15 cellular contexts compared by ENCODE assay signal in the genomic region with DNA sequence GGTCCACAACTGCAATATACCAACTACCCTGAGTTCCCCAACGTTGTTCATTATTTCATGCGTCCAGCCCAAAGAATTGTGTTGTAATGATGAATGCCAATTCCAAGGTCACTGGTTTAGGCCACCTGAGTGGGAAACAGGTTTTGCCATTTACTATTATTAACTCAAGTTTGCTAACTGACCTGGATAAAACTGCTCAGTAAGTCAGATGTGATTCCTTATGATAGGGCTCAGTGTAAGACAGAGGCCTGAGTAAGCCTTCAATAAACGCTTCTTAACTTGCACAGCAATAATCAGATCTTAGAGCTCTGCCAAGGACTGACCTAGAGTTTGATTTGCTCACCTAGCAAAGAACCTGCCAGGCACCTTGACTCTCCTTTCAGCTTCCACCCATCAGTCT. TPM values are rescaled to one million over a fixed set of nuclear protein-coding genes. Genes with fewer than 3 reads are reported as not detected.
DNase-seq lines count a peak whose midpoint lies in the region; ATAC-seq, FAIRE-seq and TF ChIP-seq lines count a peak whose summit lies in the region.
"Had no signal": no experiment of that assay in that cellular context is flagged by ENCODE, and none has a peak within 500 bp of the region (broad histone marks: within the 10 kb centered on the region; RNA-seq: fewer than 3 reads in every experiment).

No MANE protein-coding gene starts in this region.

- H3K27ac Mint-ChIP-seq in activated CD8-positive, alpha-beta memory T cell treated with anti-CD3 and anti-CD28 coated beads, Interleukin-2, amount 10 ng/mL, durations not matched to agents 7 days and 5 days: peak overlapping the region; percentile 51
- H3K27ac Mint-ChIP-seq in T-cell (peak overlapping the region in 1 of 2 donors; percentile 38), Caco-2 (ENCODE audit: unreplicated experiment) (no peak overlapping the region)

- H3K36me3 ChIP-seq in endothelial cell of umbilical vein (ENCODE audit: control insufficient read depth in 2 of 2, extremely low read depth in 1 of 2, insufficient read depth in 2 of 2, low read length in 2 of 2): peaks cover 11 to 20% of the 10 kb centered on the region in 2 experiments
- H3K36me3 ChIP-seq in smooth muscle cell (ENCODE audit: low read depth): peaks cover 9% of the 10 kb centered on the region
- H3K36me3 ChIP-seq in Caco-2 (ENCODE audit: control insufficient read depth, insufficient read depth, low read length): no peaks in the 10 kb centered on the region

- H3K79me2 ChIP-seq in endothelial cell of umbilical vein (ENCODE audit: control insufficient read depth, insufficient read depth, low read length) (peaks cover 98% of the 10 kb centered on the region), smooth muscle cell (ENCODE audit: low read depth) (peaks cover 100% of the 10 kb centered on the region)

- H2AFZ ChIP-seq in endothelial cell of umbilical vein (ENCODE audit: low read depth, low read length) (no peak overlapping the region), smooth muscle cell (ENCODE audit: low read depth) (no peak overlapping the region)

- BruUV-seq in endothelial cell of umbilical vein (replicated peaks; lab: Mats Ljungman, UMichigan): no TSS peak
- no TSS peak for BruUV-seq in Caco-2 (replicated peaks; lab: Mats Ljungman, UMichigan)

- H3K4me1 Mint-ChIP-seq in activated CD8-positive, alpha-beta memory T cell treated with anti-CD3 and anti-CD28 coated beads, Interleukin-2, amount 10 ng/mL, durations not matched to agents 7 days and 5 days: peaks cover 52% of the 10 kb centered on the region
- H3K4me1 Mint-ChIP-seq in T-cell (peaks cover 66 to 79% (median 74%) of the 10 kb centered on the region in 3 donors), Caco-2 (ENCODE audit: low read depth, unreplicated experiment) (no peaks in the 10 kb centered on the region)

- H3K9me3 ChIP-seq in endothelial cell of umbilical vein (replicated peaks; ENCODE audit: control insufficient read depth, insufficient read depth, low read length) (no peaks in the 10 kb centered on the region), smooth muscle cell (replicated peaks; ENCODE audit: low read depth) (no peaks in the 10 kb centered on the region), Caco-2 (no peaks in the 10 kb centered on the region)

- H3K4me3 ChIP-seq in endothelial cell of umbilical vein (replicated peaks in 1 of 3; ENCODE audit: insufficient read depth in 1 of 3, low read depth in 1 of 3, low read length in 3 of 3): no peak overlapping the region
- no peak overlapping the region for H3K4me3 ChIP-seq in smooth muscle cell
- H3K4me3 ChIP-seq in Caco-2 (ENCODE audit: low read depth, low read length): no peak overlapping the region

- TF ChIP-seq POLR2A in endothelial cell of umbilical vein (IDR thresholded peaks at IDR 0.05; ENCODE audit: low read depth, low read length): no peak

- no peak for TF ChIP-seq CTCF in endothelial cell of umbilical vein (IDR thresholded peaks at IDR 0.05; ENCODE audit: extremely low read depth in 1 of 2, insufficient read depth in 1 of 2, low read depth in 1 of 2, low read length in 2 of 2)
- no peak for TF ChIP-seq CTCF in smooth muscle cell (IDR thresholded peaks at IDR 0.05; ENCODE audit: borderline replicate concordance, insufficient read depth, poor library complexity, severe bottlenecking)
- no peak for TF ChIP-seq CTCF in Caco-2 (IDR thresholded peaks at IDR 0.05; ENCODE audit: insufficient read depth in 1 of 2, low read depth in 1 of 2, low read length in 1 of 2, severe bottlenecking in 1 of 2, unreplicated experiment in 1 of 2)

- no peak overlapping the region for H3K4me2 ChIP-seq in endothelial cell of umbilical vein (ENCODE audit: insufficient read depth, low read length)
- no peak overlapping the region for H3K4me2 ChIP-seq in smooth muscle cell

- no peak for ATAC-seq in activated CD8-positive, alpha-beta memory T cell treated with anti-CD3 and anti-CD28 coated beads, Interleukin-2, amount 10 ng/mL, durations not matched to agents 7 days and 5 days
- ATAC-seq in T-cell (replicated peaks in 1 of 4) (no peak), GM18861 (IDR thresholded peaks at IDR 0.05; ENCODE audit: unreplicated experiment) (no peak)

- H3K4me3 Mint-ChIP-seq in activated CD8-positive, alpha-beta memory T cell treated with anti-CD3 and anti-CD28 coated beads, Interleukin-2, amount 10 ng/mL, durations not matched to agents 7 days and 5 days: no peak overlapping the region
- H3K4me3 Mint-ChIP-seq in T-cell: peak overlapping the region; percentile 34 to 79 (median 50)
- no peak overlapping the region for H3K4me3 Mint-ChIP-seq in Caco-2 (ENCODE audit: unreplicated experiment)

- intact Hi-C loops in endothelial cell of umbilical vein (cut with micrococcal nuclease): loop anchor here (1.0 kb wide), 1 partner anchor 8 kb away; no protein-coding TSS in a partner anchor
- intact Hi-C loops in Caco-2 (cut with micrococcal nuclease; ENCODE audit: unreplicated experiment): no loop called here

- H3K36me3 Mint-ChIP-seq in activated CD8-positive, alpha-beta memory T cell treated with anti-CD3 and anti-CD28 coated beads, Interleukin-2, amount 10 ng/mL, durations not matched to agents 7 days and 5 days: peaks cover 49% of the 10 kb centered on the region
- H3K36me3 Mint-ChIP-seq in T-cell (peaks cover 37% of the 10 kb centered on the region), Caco-2 (ENCODE audit: insufficient read depth, unreplicated experiment) (peaks cover 75% of the 10 kb centered on the region)

- WGBS in smooth muscle cell (ENCODE audit: low lambda C conversion rate): 90% methylated on average over 3 of the region's 3 CpGs

- FAIRE-seq in endothelial cell of umbilical vein (lab: Jason Lieb, UNC): peak; percentile 15
- FAIRE-seq: D721Med had no signal

- H3K27me3 ChIP-seq in endothelial cell of umbilical vein (ENCODE audit: control insufficient read depth in 2 of 2, insufficient read depth in 2 of 2, low read length in 2 of 2) (no peaks in the 10 kb centered on the region), smooth muscle cell (ENCODE audit: low read depth) (no peaks in the 10 kb centered on the region), Caco-2 (replicated peaks; ENCODE audit: control insufficient read depth, insufficient read depth, low read length) (no peaks in the 10 kb centered on the region)

- DNase-seq in activated CD8-positive, alpha-beta memory T cell treated with anti-CD3 and anti-CD28 coated beads, Interleukin-2, amount 10 ng/mL, durations not matched to agents 7 days and 5 days: no peak
- DNase-seq in activated CD8-positive, alpha-beta memory T cell treated with anti-CD3 and anti-CD28 coated beads, Interleukin-2, amount 50 U/mL, for 4 hours: no peak
- no peak for DNase-seq in T-cell
- DNase-seq in endothelial cell of umbilical vein (ENCODE audit: low read depth, low spot score): no peak
- DNase-seq in smooth muscle cell (lab: John Stamatoyannopoulos, UW; ENCODE audit: unreplicated experiment): no peak
- no peak for DNase-seq in Caco-2
- DNase-seq in SKM-1 treated with dmso at 0.1 percent for 144 hours (lab: John Stamatoyannopoulos, UW; ENCODE audit: unreplicated experiment): no peak
- DNase-seq: ACHN; activated CD4-positive, CD25-positive, alpha-beta regulatory T cell treated with anti-CD3 and anti-CD28 coated beads, Interleukin-2, amount 50 U/mL, for 72 hours; central memory CD4-positive, alpha-beta T cell; islet precursor cell; NCI-H2081; SW 1271 had no signal

- no peaks in the 10 kb centered on the region for H3F3A ChIP-seq in smooth muscle cell (ENCODE audit: low read depth)

- CTCF ChIA-PET in activated CD8-positive, alpha-beta memory T cell treated with anti-CD3 and anti-CD28 coated beads, Interleukin-2, amount 10 ng/mL, durations not matched to agents 7 days and 5 days (lab: Charles Lee): no interaction called here
- CTCF ChIA-PET in T-cell (lab: Charles Lee): no interaction called here
- CTCF ChIA-PET in endothelial cell of umbilical vein (lab: Charles Lee): no interaction called here
- CTCF ChIA-PET in Caco-2 (lab: Charles Lee): no interaction called here

- no peaks in the 10 kb centered on the region for H3K9me3 Mint-ChIP-seq in activated CD8-positive, alpha-beta memory T cell treated with anti-CD3 and anti-CD28 coated beads, Interleukin-2, amount 10 ng/mL, durations not matched to agents 7 days and 5 days (ENCODE audit: low read depth)
- H3K9me3 Mint-ChIP-seq in T-cell: no peaks in the 10 kb centered on the region
- H3K9me3 Mint-ChIP-seq in Caco-2 (ENCODE audit: unreplicated experiment): no peaks in the 10 kb centered on the region

- dilution Hi-C loops in endothelial cell of umbilical vein (cut with MboI; ENCODE audit: extremely low pct_ligation_motif_present, low sequenced_read_pairs): no loop called here

- H3K4me1 ChIP-seq in endothelial cell of umbilical vein (ENCODE audit: control insufficient read depth, extremely low read depth, insufficient read depth, low read length) (no peaks in the 10 kb centered on the region), smooth muscle cell (ENCODE audit: low read depth) (no peaks in the 10 kb centered on the region), Caco-2 (no peaks in the 10 kb centered on the region)

- no peak overlapping the region for H3K27ac ChIP-seq in endothelial cell of umbilical vein (ENCODE audit: insufficient read depth, low read depth, low read length)
- peak overlapping the region; percentile 30 for H3K27ac ChIP-seq in smooth muscle cell (ENCODE audit: low read depth)

- POLR2A ChIA-PET in T-cell (lab: Charles Lee): no interaction called here
- POLR2A ChIA-PET in endothelial cell of umbilical vein (lab: Charles Lee): no interaction called here
- POLR2A ChIA-PET in Caco-2 (lab: Charles Lee): no interaction called here

- H3K27me3 Mint-ChIP-seq in activated CD8-positive, alpha-beta memory T cell treated with anti-CD3 and anti-CD28 coated beads, Interleukin-2, amount 10 ng/mL, durations not matched to agents 7 days and 5 days: no peaks in the 10 kb centered on the region
- H3K27me3 Mint-ChIP-seq in T-cell (no peaks in the 10 kb centered on the region), Caco-2 (ENCODE audit: insufficient read depth, unreplicated experiment) (no peaks in the 10 kb centered on the region)

- H3K9ac ChIP-seq in endothelial cell of umbilical vein (replicated peaks; ENCODE audit: extremely low read depth, insufficient read depth, low read length) (no peak overlapping the region), smooth muscle cell (ENCODE audit: low read depth) (no peak overlapping the region)

- H3K9me1 ChIP-seq in endothelial cell of umbilical vein (replicated peaks; ENCODE audit: control insufficient read depth, extremely low read depth, insufficient read depth, low read length): no peaks in the 10 kb centered on the region

- peaks cover 16% of the 10 kb centered on the region for H4K20me1 ChIP-seq in endothelial cell of umbilical vein (replicated peaks; ENCODE audit: control insufficient read depth, extremely low read depth, insufficient read depth, low read length)
- H4K20me1 ChIP-seq in smooth muscle cell (ENCODE audit: low read depth): peaks cover 100% of the 10 kb centered on the region

RNA-seq across cellular contexts. Expression of a gene that starts 10.0 kb away (rescaled TPM):
- 100 to 1,000 TPM; 112 to 113 TPM for total RNA-seq in activated CD8-positive, alpha-beta memory T cell treated with anti-CD3 and anti-CD28 coated beads, Interleukin-2, amount 10 ng/mL, durations not matched to agents 7 days and 5 days
- 100 to 1,000 TPM; 146 to 229 (median 154) TPM for total RNA-seq in T-cell
- 124 and 131 TPM in 2 replicates for total RNA-seq in endothelial cell of umbilical vein
- polyA plus RNA-seq in endothelial cell of umbilical vein: 91.6 and 94.7 TPM in 2 replicates
- 71.1 and 84.8 TPM in 2 replicates for polyA plus RNA-seq in endothelial cell of umbilical vein (2011; cell fraction: cytosol; rRNA removed)
- polyA plus RNA-seq in endothelial cell of umbilical vein (2011; cell fraction: nucleus; rRNA removed): 148 and 153 TPM in 2 replicates
- 69.0 and 77.8 TPM in 2 replicates for polyA plus RNA-seq in endothelial cell of umbilical vein (2012)
- polyA minus RNA-seq in endothelial cell of umbilical vein: 522 and 589 TPM in 2 replicates
- polyA minus RNA-seq in endothelial cell of umbilical vein (2011; cell fraction: cytosol; rRNA and poly(A)+ RNA removed): 82.3 TPM
- polyA minus RNA-seq in endothelial cell of umbilical vein (2011; cell fraction: nucleus; rRNA and poly(A)+ RNA removed): 229 and 235 TPM in 2 replicates
- total RNA-seq in smooth muscle cell: 78.2 and 79.6 TPM in 2 replicates
- polyA plus RNA-seq in smooth muscle cell: 49.0 and 54.0 TPM in 2 replicates
- total RNA-seq in Caco-2 (2022): 92.3 and 93.7 TPM in 2 replicates

Comparison
In these comparisons a context has a peak if more than half of its experiments do, and no peak if none do; other contexts are left out.
1. H3K4me3 Mint-ChIP-seq: peak in T-cell (3 of 3); none in activated CD8-positive, alpha-beta memory T cell treated with anti-CD3 and anti-CD28 coated beads, Interleukin-2, amount 10 ng/mL, durations not matched to agents 7 days and 5 days (single experiment) and Caco-2 (single experiment).